In genomic region chr16:48620445-48620844, GRCh38 we compare ENCODE assay signal across 14 cellular contexts. TPM values are rescaled to one million over a fixed set of nuclear protein-coding genes. Genes with fewer than 3 reads are reported as not detected.
DNase-seq lines count a peak whose midpoint lies in the region; ATAC-seq, FAIRE-seq and TF ChIP-seq lines count a peak whose summit lies in the region.
"Had no signal": no experiment of that assay in that cellular context is flagged by ENCODE, and none has a peak within 500 bp of the region (broad histone marks: within the 10 kb centered on the region; RNA-seq: fewer than 3 reads in every experiment).

No MANE protein-coding gene starts in this region.

- H3K36me3 Mint-ChIP-seq in CD8-positive, alpha-beta T cell: no peaks in the 10 kb centered on the region
- no peaks in the 10 kb centered on the region for H3K36me3 Mint-ChIP-seq in glutamatergic neuron (ENCODE audit: unreplicated experiment)

- BruUV-seq in HepG2 (replicated peaks; lab: Mats Ljungman, UMichigan): no TSS peak

- H2AFZ ChIP-seq in HepG2 (ENCODE audit: low read length): no peak overlapping the region
- H2AFZ ChIP-seq: GM23248 had no signal

- in situ Hi-C loops in HepG2 (cut with HindIII; ENCODE audit: extremely low pct_ligation_motif_present, low pct_unique_long_range_greater_than_20kb): loop anchor here (5.0 kb wide), 1 partner anchor 273 kb away; no protein-coding TSS in a partner anchor

- CTCF ChIA-PET in HepG2 (lab: Yijun Ruan, JAX; ENCODE audit: low intra/inter-chr PET ratio, low total read pairs): no interaction called here
- CTCF ChIA-PET in CD8-positive, alpha-beta T cell (lab: Charles Lee): interaction anchor here (4.8 kb wide), 1 partner anchor 10 kb away, joined by 110 read pairs; the partner anchor contains the start of gene N4BP1

- peaks cover 47% of the 10 kb centered on the region for H3K4me1 Mint-ChIP-seq in CD8-positive, alpha-beta T cell (ENCODE audit: low read depth)
- H3K4me1 Mint-ChIP-seq in glutamatergic neuron (ENCODE audit: low read depth, unreplicated experiment): peaks cover 5% of the 10 kb centered on the region

- H3K27ac ChIP-seq in HepG2 (ENCODE audit: extremely low read length, insufficient read depth, low read length): no peak overlapping the region
- H3K27ac ChIP-seq in right lobe of liver: no peak overlapping the region
- no peak overlapping the region for H3K27ac ChIP-seq in CD8-positive, alpha-beta T cell (ENCODE audit: low read depth, low read length)
- no peak overlapping the region for H3K27ac ChIP-seq in sigmoid colon
- H3K27ac ChIP-seq: A549, GM23248 had no signal

- POLR2A ChIA-PET in HepG2 (lab: Yijun Ruan, JAX): no interaction called here
- POLR2A ChIA-PET in CD8-positive, alpha-beta T cell (lab: Charles Lee): no interaction called here

- H3K9me3 Mint-ChIP-seq in CD8-positive, alpha-beta T cell: no peaks in the 10 kb centered on the region
- peaks cover 5% of the 10 kb centered on the region for H3K9me3 Mint-ChIP-seq in glutamatergic neuron (ENCODE audit: unreplicated experiment)

- H3K27me3 Mint-ChIP-seq in CD8-positive, alpha-beta T cell (ENCODE audit: low read depth): no peaks in the 10 kb centered on the region
- H3K27me3 Mint-ChIP-seq in glutamatergic neuron (ENCODE audit: unreplicated experiment): peaks cover 3% of the 10 kb centered on the region

- H3K4me1 ChIP-seq in HepG2 (ENCODE audit: insufficient read depth, low read length) (peaks cover 25% of the 10 kb centered on the region), right lobe of liver (peaks cover 0 to 6% (median 2%) of the 10 kb centered on the region in 4 donors), sigmoid colon (peaks cover 0 to 32% (median 28%) of the 10 kb centered on the region in 4 donors)
- H3K4me1 ChIP-seq in CD8-positive, alpha-beta T cell (ENCODE audit: insufficient read depth, low read length): peaks cover 26% of the 10 kb centered on the region
- H3K4me1 ChIP-seq: BE2C had no signal

- DNase-seq in HepG2 (ENCODE audit: low spot score) (no peak), right lobe of liver (no peak), mucosa of gallbladder (ENCODE audit: low spot score) (peak; percentile 1), sigmoid colon (peak; percentile 35), glutamatergic neuron (no peak)
- no peak for DNase-seq in CD8-positive, alpha-beta T cell
- DNase-seq: BE2C, Calu3, DMS 273 treated with DMSO at 0.1 percent for 48 hours, GM23248, H7 had no signal

- H3K9me3 ChIP-seq in HepG2 (ENCODE audit: low read length) (no peaks in the 10 kb centered on the region), right lobe of liver (no peaks in the 10 kb centered on the region), sigmoid colon (no peaks in the 10 kb centered on the region)
- no peaks in the 10 kb centered on the region for H3K9me3 ChIP-seq in CD8-positive, alpha-beta T cell (ENCODE audit: low read length)
- H3K9me3 ChIP-seq: A549, BE2C had no signal

- TF ChIP-seq EP300 in HepG2 (IDR thresholded peaks at IDR 0.05; ENCODE audit: low read depth in 2 of 2, low read length in 2 of 2) (no peak), HepG2 (CRISPR knock-in tag; IDR thresholded peaks at IDR 0.05; ENCODE audit: borderline replicate concordance) (no peak), sigmoid colon (IDR thresholded peaks at IDR 0.05) (no peak)

- ATAC-seq in HepG2: no peak
- ATAC-seq in right lobe of liver: no peak
- no peak for ATAC-seq in CD8-positive, alpha-beta T cell
- no peak for ATAC-seq in GM21576 (IDR thresholded peaks at IDR 0.05; ENCODE audit: unreplicated experiment)
- no peak for ATAC-seq in HG03097 (IDR thresholded peaks at IDR 0.05; ENCODE audit: low FRiP score, unreplicated experiment)
- ATAC-seq: A549 had no signal

- TF ChIP-seq CTCF in HepG2 (CRISPR knock-in tag; IDR thresholded peaks at IDR 0.05) (no peak), right lobe of liver (IDR thresholded peaks at IDR 0.05) (no peak), sigmoid colon (IDR thresholded peaks at IDR 0.05) (no peak), glutamatergic neuron (IDR thresholded peaks at IDR 0.05; ENCODE audit: partially characterized antibody, unreplicated experiment) (no peak)
- TF ChIP-seq CTCF in CD8-positive, alpha-beta T cell (IDR thresholded peaks at IDR 0.05): no peak

- no peaks in the 10 kb centered on the region for H3K79me2 ChIP-seq in HepG2 (ENCODE audit: insufficient read depth, low read length)

- no peak for FAIRE-seq in HepG2 (lab: Jason Lieb, UNC)
- FAIRE-seq: A549 had no signal

- no peak for TF ChIP-seq POLR2A in HepG2 (IDR thresholded peaks at IDR 0.05; ENCODE audit: insufficient read depth in 1 of 2, low read depth in 2 of 2, low read length in 2 of 2)
- no peak for TF ChIP-seq POLR2A in right lobe of liver (IDR thresholded peaks at IDR 0.05)
- TF ChIP-seq POLR2A in sigmoid colon (IDR thresholded peaks at IDR 0.05): no peak

- peak overlapping the region; percentile 39 for H3K27ac Mint-ChIP-seq in CD8-positive, alpha-beta T cell
- H3K27ac Mint-ChIP-seq in glutamatergic neuron (ENCODE audit: unreplicated experiment): no peak overlapping the region

- TF ChIP-seq RAD21 in HepG2 (CRISPR knock-in tag; IDR thresholded peaks at IDR 0.05): no peak

- WGBS in HepG2 (ENCODE audit: low lambda C conversion rate): 66% methylated on average over 6 of the region's 6 CpGs
- 89% methylated on average over 6 of the region's 6 CpGs for WGBS in right lobe of liver (ENCODE audit: insufficient coverage, low coverage, low lambda C conversion rate, missing lambda C conversion rate)
- WGBS in sigmoid colon, 2 donors: 85 to 92% methylated on average over 6 of the region's 6 CpGs

- H3K4me3 Mint-ChIP-seq in CD8-positive, alpha-beta T cell: no peak overlapping the region
- H3K4me3 Mint-ChIP-seq in glutamatergic neuron (ENCODE audit: unreplicated experiment): no peak overlapping the region

- H3K9ac ChIP-seq in HepG2 (ENCODE audit: insufficient read depth, low read depth, low read length): no peak overlapping the region
- H3K9ac ChIP-seq: GM23248 had no signal

- H3K36me3 ChIP-seq in HepG2 (replicated peaks in 1 of 2; ENCODE audit: control insufficient read depth in 1 of 2, insufficient read depth in 2 of 2, low read length in 2 of 2) (no peaks in the 10 kb centered on the region), right lobe of liver (no peaks in the 10 kb centered on the region), sigmoid colon (no peaks in the 10 kb centered on the region)
- H3K36me3 ChIP-seq in CD8-positive, alpha-beta T cell (ENCODE audit: insufficient read depth, low read length): no peaks in the 10 kb centered on the region
- H3K36me3 ChIP-seq: BE2C had no signal

- H3K27me3 ChIP-seq in HepG2 (ENCODE audit: control insufficient read depth in 1 of 2, insufficient read depth in 2 of 2, low read length in 2 of 2) (peaks cover 0 to 8% of the 10 kb centered on the region in 2 experiments; a peak in 3 of 5 replicates), right lobe of liver (no peaks in the 10 kb centered on the region), sigmoid colon (no peaks in the 10 kb centered on the region)
- H3K27me3 ChIP-seq in CD8-positive, alpha-beta T cell (ENCODE audit: insufficient read depth, low read length): no peaks in the 10 kb centered on the region
- H3K27me3 ChIP-seq: BE2C had no signal

- H3K4me2 ChIP-seq in HepG2 (ENCODE audit: low read depth, low read length): no peak overlapping the region
- H3K4me2 ChIP-seq: A549 had no signal

- H4K20me1 ChIP-seq in HepG2 (ENCODE audit: insufficient read depth, low read length): no peaks in the 10 kb centered on the region

- intact Hi-C loops in HepG2 (cut with micrococcal nuclease; ENCODE audit: unreplicated experiment) (loop anchor here (5.0 kb wide), 1 partner anchor 253 kb away; no protein-coding TSS in a partner anchor), right lobe of liver (cut with DNase I) (loop anchor here (5.0 to 10.0 kb wide), 2 partner anchors 83 to 266 kb away; no protein-coding TSS in a partner anchor), sigmoid colon (cut with DNase I) (loop anchor here (5.0 kb wide), 1 partner anchor 83 kb away; no protein-coding TSS in a partner anchor)
- intact Hi-C loops in CD8-positive, alpha-beta T cell (cut with DNase I, micrococcal nuclease): loop anchor here in 1 of 2 experiments (5.0 to 10.0 kb wide), 2 partner anchors 48 to 1786 kb away; partner anchors contain the start of gene C16orf87

- H3K4me3 ChIP-seq in HepG2 (replicated peaks in 1 of 3; ENCODE audit: insufficient read depth in 1 of 3, low read depth in 2 of 3, low read length in 3 of 3) (no peak overlapping the region), right lobe of liver (no peak overlapping the region), sigmoid colon (no peak overlapping the region)
- no peak overlapping the region for H3K4me3 ChIP-seq in CD8-positive, alpha-beta T cell (ENCODE audit: low read depth, low read length)
- H3K4me3 ChIP-seq: A549, GM23248 had no signal

TF ChIP-seq in HepG2, 621 proteins besides CTCF, POLR2A, EP300 and RAD21 (continues in another document):
- TF ChIP-seq STAT5B (CRISPR knock-in tag; IDR thresholded peaks at IDR 0.05): no peak

RNA-seq across cellular contexts. Expression of gene N4BP1, which starts 10.5 kb away (rescaled TPM):
- total RNA-seq in HepG2 (2016; rRNA removed; fragmentation: Illumina TruSeq; extraction: Trizol) (43.9 and 46.5 TPM in 2 replicates), right lobe of liver (10 to 100 TPM; 10.5 to 17.8 (median 12.1) TPM), mucosa of gallbladder (30.7 TPM), sigmoid colon (10 to 100 TPM; 22.4 to 28.1 (median 26.1) TPM), glutamatergic neuron (ENCODE audit: unreplicated experiment) (45.7 TPM)
- 30.7 and 33.0 TPM in 2 replicates for total RNA-seq in HepG2 (2016; cell fraction: cytosol; rRNA removed; fragmentation: Illumina TruSeq; extraction: Trizol; ENCODE audit: low read depth)
- 41.9 and 43.3 TPM in 2 replicates for total RNA-seq in HepG2 (2016; cell fraction: insoluble cytoplasmic fraction; rRNA removed; fragmentation: Illumina TruSeq; extraction: Trizol)
- 52.7 and 60.8 TPM in 2 replicates for total RNA-seq in HepG2 (2016; cell fraction: membrane; rRNA removed; fragmentation: Illumina TruSeq; extraction: Trizol)
- total RNA-seq in HepG2 (2016; cell fraction: nucleus; rRNA removed; fragmentation: Illumina TruSeq; extraction: Trizol): 39.0 and 46.1 TPM in 2 replicates
- polyA plus RNA-seq in HepG2 (2011; rRNA removed) (19.5 and 21.4 TPM in 2 replicates), sigmoid colon (10 to 100 TPM; 15.1 to 20.4 (median 17.3) TPM)
- 9.8 and 10.1 TPM in 2 replicates for polyA plus RNA-seq in HepG2 (2011; cell fraction: cytosol; rRNA removed)
- 21.8 and 26.8 TPM in 2 replicates for polyA plus RNA-seq in HepG2 (2011; cell fraction: nucleus; rRNA removed)
- 20.4 and 24.7 TPM in 2 replicates for polyA plus RNA-seq in HepG2 (2012)
- 2.5 and 3.4 TPM in 2 replicates for polyA plus RNA-seq in HepG2 (2016; cell fraction: cytosol; fragmentation: Illumina TruSeq; extraction: Trizol; ENCODE audit: low read depth)
- polyA plus RNA-seq in HepG2 (2016; cell fraction: insoluble cytoplasmic fraction; fragmentation: Illumina TruSeq; extraction: Trizol; ENCODE audit: low read depth): 37.7 and 43.0 TPM in 2 replicates
- 8.9 and 11.1 TPM in 2 replicates for polyA plus RNA-seq in HepG2 (2016; cell fraction: membrane; fragmentation: Illumina TruSeq; extraction: Trizol; ENCODE audit: low read depth)
- 44.5 and 49.0 TPM in 2 replicates for polyA plus RNA-seq in HepG2 (2016; cell fraction: nucleus; fragmentation: Illumina TruSeq; extraction: Trizol; ENCODE audit: insufficient read depth, low read depth)
- 5.4 and 18.1 TPM in 2 replicates for polyA minus RNA-seq in HepG2 (2011; rRNA and poly(A)+ RNA removed; ENCODE audit: low replicate concordance)
- polyA minus RNA-seq in HepG2 (2011; cell fraction: cytosol; rRNA and poly(A)+ RNA removed): 24.2 and 26.0 TPM in 2 replicates
- 43.1 and 53.5 TPM in 2 replicates for polyA minus RNA-seq in HepG2 (2011; cell fraction: nucleus; rRNA and poly(A)+ RNA removed)
- total RNA-seq in CD8-positive, alpha-beta T cell: 100 to 1,000 TPM; 153 to 156 TPM

Comparison
In these comparisons a context has a peak if more than half of its experiments do, and no peak if none do; other contexts are left out.
1. DNase-seq: peak in mucosa of gallbladder (single experiment) and sigmoid colon (single experiment); none in HepG2 (single experiment), right lobe of liver (0 of 3), CD8-positive, alpha-beta T cell (0 of 7) and glutamatergic neuron (single experiment).